In genomic region chr2:45909677-45910191, GRCh38 we compare ENCODE assay signal across 8 cellular contexts.
DNase-seq lines count a peak whose midpoint lies in the region; ATAC-seq and TF ChIP-seq lines count a peak whose summit lies in the region.

No MANE protein-coding gene starts in this region.

- WGBS in suprapubic skin: 36% methylated on average over 5 of the region's 5 CpGs

- H3K4me1 ChIP-seq in tibial artery (peaks cover 0 to 13% (median 0%) of the 10 kb centered on the region in 4 donors), suprapubic skin (peaks cover 32% of the 10 kb centered on the region)

- DNase-seq in G401 (ENCODE audit: low spot score) (peak; percentile 72), HT-29 (ENCODE audit: low spot score) (peak; percentile 45), epithelial cell of esophagus (ENCODE audit: low read depth) (peak; percentile 88), AG20443 (ENCODE audit: low spot score) (no peak), tibial artery (no peak), suprapubic skin (ENCODE audit: low spot score in 2 of 2) (no peak), NCI-H128 (lab: John Stamatoyannopoulos, UW; ENCODE audit: unreplicated experiment) (no peak)

- no peak overlapping the region for H3K27ac ChIP-seq in tibial artery
- no peak overlapping the region for H3K27ac ChIP-seq in suprapubic skin

- intact Hi-C loops in tibial artery (cut with DNase I; ENCODE audit: low total_unique reads): no loop called here

- no peak for TF ChIP-seq POLR2A in suprapubic skin (IDR thresholded peaks at IDR 0.05)

- in situ Hi-C loops in G401 (cut with HindIII; ENCODE audit: low sequenced_read_pairs): no loop called here

- H3K9me3 ChIP-seq in tibial artery (no peaks in the 10 kb centered on the region), suprapubic skin (no peaks in the 10 kb centered on the region)

- no peak for TF ChIP-seq EP300 in suprapubic skin (IDR thresholded peaks at IDR 0.05)

- ATAC-seq in GM21447 (IDR thresholded peaks at IDR 0.05; ENCODE audit: unreplicated experiment): peak; percentile 88

- H3K4me3 ChIP-seq in epithelial cell of esophagus (ENCODE audit: low read length): no peak overlapping the region
- no peak overlapping the region for H3K4me3 ChIP-seq in tibial artery
- no peak overlapping the region for H3K4me3 ChIP-seq in suprapubic skin

- H3K27me3 ChIP-seq in tibial artery (no peaks in the 10 kb centered on the region), suprapubic skin (no peaks in the 10 kb centered on the region)

- TF ChIP-seq CTCF in epithelial cell of esophagus (IDR thresholded peaks at IDR 0.05; ENCODE audit: insufficient read depth, low read depth, low read length, missing control alignments) (no peak), tibial artery (IDR thresholded peaks at IDR 0.05) (no peak), suprapubic skin (IDR thresholded peaks at IDR 0.05) (no peak)

- H3K36me3 ChIP-seq in tibial artery (no peaks in the 10 kb centered on the region), suprapubic skin (no peaks in the 10 kb centered on the region)

Comparison
In these comparisons a context has a peak if more than half of its experiments do, and no peak if none do; other contexts are left out.
1. DNase-seq: peak in G401 (single experiment), HT-29 (single experiment) and epithelial cell of esophagus (single experiment); none in AG20443 (single experiment), tibial artery (0 of 2), suprapubic skin (0 of 2) and NCI-H128 (single experiment).